ENCODE assay signal across 8 cellular contexts in genomic region chr5:180494060-180494509, GRCh38. TPM values are rescaled to one million over a fixed set of nuclear protein-coding genes. Genes with fewer than 3 reads are reported as not detected.
A peak's percentile ranks its signal among the peaks of the same experiment; 100 is the strongest.
DNase-seq lines count a peak whose midpoint lies in the region; ATAC-seq and TF ChIP-seq lines count a peak whose summit lies in the region.

TSS of gene CNOT6 (plus strand) at chr5:180494379. CDS start at chr5:180529277, 34,898 bp downstream.

- H3K9me3 ChIP-seq in SK-N-SH, result no peaks in the 10 kb centered on the region

- H3K27me3 ChIP-seq in SK-N-SH (ENCODE audit: insufficient read depth), result no peaks in the 10 kb centered on the region

- 0% methylated on average over 7 of the region's 56 CpGs for WGBS in SK-N-SH (ENCODE audit: low lambda C conversion rate)

- H3F3A ChIP-seq in SK-N-SH (replicated peaks; ENCODE audit: insufficient read depth), result no peaks in the 10 kb centered on the region

- H3K79me2 ChIP-seq in SK-N-SH (ENCODE audit: insufficient read depth), result peaks cover 48% of the 10 kb centered on the region

- peaks cover 2 to 12% of the 10 kb centered on the region in 2 experiments for H3K36me3 ChIP-seq in SK-N-SH (replicated peaks in 1 of 2; ENCODE audit: control insufficient read depth in 1 of 2, insufficient read depth in 2 of 2, low read length in 1 of 2)

- H3K9me2 ChIP-seq in SK-N-SH, result no peaks in the 10 kb centered on the region

- DNase-seq in NCI-H1048 (lab: John Stamatoyannopoulos, UW) (peak; percentile 75), SK-N-SH (peak; percentile 98), globus pallidus (ENCODE audit: low spot score) (peak; percentile 91), nucleus accumbens (lab: John Stamatoyannopoulos, UW) (peak in 55 of 56 donors; percentile 36 to 96 (median 89)), superior temporal gyrus (ENCODE audit: extremely low spot score) (peak; percentile 89)
- DNase-seq in activated naive CD4-positive, alpha-beta T cell treated with anti-CD3 and anti-CD28 coated beads, Interleukin-2, amount 50 U/mL, for 16 hours, result peak; percentile 96

- H3K4me3 ChIP-seq in GM08714 (ENCODE audit: low read length) (peak within 1 kb of the TSS; percentile 94), SK-N-SH (ENCODE audit: low read depth in 2 of 2, low read length in 1 of 2) (peak within 1 kb of the TSS; percentile 84 to 86)

- CTCF ChIA-PET in SK-N-SH (lab: Yijun Ruan, JAX), result interaction anchor here (0.8 to 1.5 kb wide), 2 partner anchors 125 to 165 kb away, joined by 3 to 4 read pairs; no protein-coding TSS in a partner anchor

- peak in 1 of 2 experiments; percentile 58; a peak in 1 of 4 replicates for TF ChIP-seq EP300 in SK-N-SH (IDR thresholded peaks at IDR 0.05; ENCODE audit: borderline replicate concordance in 1 of 2, low read depth in 1 of 2, low read length in 1 of 2)

- peak within 1 kb of the TSS; percentile 96 for H3K9ac ChIP-seq in SK-N-SH

- peak within 1 kb of the TSS; percentile 92 for H3K4me2 ChIP-seq in SK-N-SH

- H4K20me1 ChIP-seq in SK-N-SH (ENCODE audit: insufficient read depth), result peaks cover 40% of the 10 kb centered on the region

- H2AFZ ChIP-seq in SK-N-SH (ENCODE audit: low read depth), result peak within 1 kb of the TSS; percentile 100

- H3K27ac ChIP-seq in SK-N-SH (ENCODE audit: low read depth in 2 of 2, low read length in 1 of 2), result peak within 1 kb of the TSS; percentile 80 to 83

- TF ChIP-seq RAD21 in SK-N-SH (IDR thresholded peaks at IDR 0.05; ENCODE audit: low read length), result no peak

- peaks cover 9 to 10% of the 10 kb centered on the region in 2 experiments; a peak in 3 of 4 replicates for H3K4me1 ChIP-seq in SK-N-SH (ENCODE audit: control insufficient read depth in 1 of 2, insufficient read depth in 2 of 2, low read depth in 1 of 2, low read length in 1 of 2)

- TF ChIP-seq CTCF in SK-N-SH (IDR thresholded peaks at IDR 0.05), result no peak

- peak; percentile 89 for ATAC-seq in HG02588 (IDR thresholded peaks at IDR 0.05; ENCODE audit: unreplicated experiment)

- POLR2A ChIA-PET in SK-N-SH (lab: Yijun Ruan, JAX), result interaction anchor here (0.7 kb wide), 2 partner anchors 315 to 746 kb away, joined by 3 read pairs; no protein-coding TSS in a partner anchor

TF ChIP-seq in SK-N-SH, 30 proteins besides CTCF, POLR2A, EP300 and RAD21:
- TF ChIP-seq YY1 (IDR thresholded peaks at IDR 0.05; ENCODE audit: low read depth), result peak; percentile 89
- peak; percentile 71 for TF ChIP-seq TAF1 (IDR thresholded peaks at IDR 0.05; ENCODE audit: borderline replicate concordance, low read depth, low read length)
- no peak for TF ChIP-seq TEAD4 (IDR thresholded peaks at IDR 0.05; ENCODE audit: borderline replicate concordance, insufficient read depth)
- TF ChIP-seq MAX (IDR thresholded peaks at IDR 0.05; ENCODE audit: low read depth), result peak; percentile 94
- TF ChIP-seq POLR2AphosphoS5 (IDR thresholded peaks at IDR 0.05; ENCODE audit: low read depth, low read length), result peak; percentile 67
- TF ChIP-seq USF2 (IDR thresholded peaks at IDR 0.05; ENCODE audit: borderline replicate concordance, low read depth, low read length), result no peak
- TF ChIP-seq IRF3 (IDR thresholded peaks at IDR 0.05; ENCODE audit: low read depth, low read length), result 0 out of 2 replicates have a peak, but pooled peaks have one; percentile 38
- TF ChIP-seq RCOR1 (IDR thresholded peaks at IDR 0.05; ENCODE audit: low read length), result peak; percentile 68
- no peak for TF ChIP-seq SIN3A (IDR thresholded peaks at IDR 0.05; ENCODE audit: borderline replicate concordance, low read depth, low read length)
- TF ChIP-seq CHD2 (IDR thresholded peaks at IDR 0.05; ENCODE audit: low read length, partially characterized antibody), result peak; percentile 78
- peak; percentile 49; the same call in 1 of the 2 replicates for TF ChIP-seq PBX3 (IDR thresholded peaks at IDR 0.05)

RNA-seq across cellular contexts. Expression of gene CNOT6, which starts in this region (rescaled TPM):
- polyA plus RNA-seq in SK-N-SH (2012; rRNA removed), result 9.3 and 17.1 TPM in 2 replicates
- 13.3 TPM in 2 replicates for polyA plus RNA-seq in SK-N-SH (2012; cell fraction: cytosol; rRNA removed)
- 15.5 and 18.8 TPM in 2 replicates for polyA plus RNA-seq in SK-N-SH (2012; cell fraction: nucleus; rRNA removed)

Comparison
In these comparisons a context has a peak if more than half of its experiments do, and no peak if none do; other contexts are left out.
1. Peak in every context shown above with its lines: DNase-seq, ATAC-seq, H3K4me3 ChIP-seq and H3K27ac ChIP-seq.